25 cellular contexts compared by ENCODE assay signal in genomic region chr18:79554321-79554720, GRCh38.
"Had no signal": no experiment of that assay in that cellular context is flagged by ENCODE, and none has a peak within 500 bp of the region (broad histone marks: within the 10 kb centered on the region; RNA-seq: fewer than 3 reads in every experiment).

No MANE protein-coding gene starts in this region.

- DNase-seq: cerebellar nuclear complex; cortex of kidney; effector CD4-positive, alpha-beta T cell; foreskin keratinocyte; left cardiac atrium; mammary epithelial cell; natural killer cell; occipital lobe; stimulated activated CD4-positive, alpha-beta T cell treated with anti-CD3 and anti-CD28 coated beads, Interleukin-12 subunit alpha, Interleukin-12 subunit beta, amount 100 ng/mL, for 4 hours; stimulated activated CD4-positive, alpha-beta T cell treated with anti-CD3 and anti-CD28 coated beads, Interleukin-1b, Interleukin-23, amount 100 ng/mL, for 48 hours; stimulated activated CD4-positive, alpha-beta T cell treated with anti-CD3 and anti-CD28 coated beads, Interleukin-4, amount 100 ng/mL, for 1 hour; stimulated activated CD8-positive, alpha-beta memory T cell treated with anti-CD3 and anti-CD28 coated beads, Interleukin-4, amount 100 ng/mL, for 48 hours; stimulated activated naive CD8-positive, alpha-beta T cell treated with anti-CD3 and anti-CD28 coated beads, Interleukin-15, amount 100 ng/mL, for 72 hours; trophoblast cell had no signal

- H3K4me3 Mint-ChIP-seq: natural killer cell; stimulated activated naive CD8-positive, alpha-beta T cell treated with anti-CD3 and anti-CD28 coated beads, Interleukin-15, amount 100 ng/mL, for 72 hours had no signal

- H3K27me3 ChIP-seq: foreskin keratinocyte, heart left ventricle, hepatocyte, pancreas, vagina had no signal

- H3K4me1 ChIP-seq: esophagus muscularis mucosa, foreskin keratinocyte, gastroesophageal sphincter, heart left ventricle, left lung, pancreas, vagina had no signal

- H3K4me2 ChIP-seq: hepatocyte, smooth muscle cell had no signal

- H3K36me3 ChIP-seq: esophagus muscularis mucosa, gastroesophageal sphincter, heart left ventricle, left lung, pancreas, suprapubic skin, vagina had no signal

- H3K9me3 Mint-ChIP-seq: natural killer cell; stimulated activated naive CD8-positive, alpha-beta T cell treated with anti-CD3 and anti-CD28 coated beads, Interleukin-15, amount 100 ng/mL, for 72 hours had no signal

- H3K27ac Mint-ChIP-seq: natural killer cell; progenitor cell of endocrine pancreas; stimulated activated naive CD8-positive, alpha-beta T cell treated with anti-CD3 and anti-CD28 coated beads, Interleukin-15, amount 100 ng/mL, for 72 hours had no signal

- H2AFZ ChIP-seq: hepatocyte had no signal

- H3K36me3 Mint-ChIP-seq: natural killer cell had no signal

- H3K4me3 ChIP-seq: esophagus muscularis mucosa, gastroesophageal sphincter, heart left ventricle, hepatocyte, left lung, pancreas, smooth muscle cell, suprapubic skin, vagina had no signal

- ATAC-seq: foreskin keratinocyte; gastroesophageal sphincter; heart left ventricle; left cardiac atrium; left lung; pancreas; stimulated activated naive CD8-positive, alpha-beta T cell treated with anti-CD3 and anti-CD28 coated beads, Interleukin-15, amount 100 ng/mL, for 72 hours had no signal

- H3K4me1 Mint-ChIP-seq: stimulated activated naive CD8-positive, alpha-beta T cell treated with anti-CD3 and anti-CD28 coated beads, Interleukin-15, amount 100 ng/mL, for 72 hours had no signal

- FAIRE-seq: endothelial cell of umbilical vein, pancreas had no signal

- H3K27ac ChIP-seq: esophagus muscularis mucosa, foreskin keratinocyte, gastroesophageal sphincter, heart left ventricle, hepatocyte, left lung, pancreas, suprapubic skin, vagina had no signal

- H3K27me3 Mint-ChIP-seq: progenitor cell of endocrine pancreas; stimulated activated naive CD8-positive, alpha-beta T cell treated with anti-CD3 and anti-CD28 coated beads, Interleukin-15, amount 100 ng/mL, for 72 hours had no signal

- H3K9me3 ChIP-seq: esophagus muscularis mucosa, gastroesophageal sphincter, heart left ventricle, left lung, pancreas, suprapubic skin, vagina had no signal

- H3K79me2 ChIP-seq: hepatocyte had no signal
